In genomic region chr19:34171539-34171876, GRCh38 we compare ENCODE assay signal across 8 cellular contexts. TPM values are rescaled to one million over a fixed set of nuclear protein-coding genes. Genes with fewer than 3 reads are reported as not detected.
DNase-seq lines count a peak whose midpoint lies in the region; ATAC-seq and TF ChIP-seq lines count a peak whose summit lies in the region.

No MANE protein-coding gene starts in this region.

- H4K91ac ChIP-seq in neuronal stem cell (ENCODE audit: low read depth, low read length, poor library complexity), result no peak overlapping the region

- no peak overlapping the region for H2BK120ac ChIP-seq in neuronal stem cell (ENCODE audit: low read depth, low read length)

- intact Hi-C loops in heart right ventricle (cut with DNase I) (no loop called here), left ventricle myocardium superior (cut with micrococcal nuclease) (no loop called here), aorta (cut with DNase I) (loop anchor here in 1 of 2 donors (5.0 kb wide), 1 partner anchor 649 kb away; the partner anchor contains the start of gene PEPD)

- no peaks in the 10 kb centered on the region for H3K27me3 Mint-ChIP-seq in T-helper 17 cell
- H3K27me3 Mint-ChIP-seq in endothelial cell (ENCODE audit: unreplicated experiment), result peaks cover 8% of the 10 kb centered on the region

- WGBS in heart right ventricle, 2 donors, result 36 to 42% methylated on average over 9 of the region's 9 CpGs
- WGBS in neuronal stem cell (ENCODE audit: extremely low coverage in 2 of 2, insufficient read length in 2 of 2, insufficient replicate concordance in 1 of 2), 2 donors, result no CpG with 5 or more reads among the region's 9 CpGs
- 15 to 17% methylated on average over 9 of the region's 9 CpGs for WGBS in aorta, 2 donors

- H3K4me1 ChIP-seq in heart right ventricle (peaks cover 5 to 47% (median 40%) of the 10 kb centered on the region in 9 donors), neuronal stem cell (ENCODE audit: control insufficient read depth in 2 of 2, insufficient read depth in 1 of 2, low read depth in 1 of 2, low read length in 2 of 2) (peaks cover 5 to 12% of the 10 kb centered on the region in 2 donors), aorta (ENCODE audit: control insufficient read depth in 1 of 2, insufficient read depth in 2 of 2, low read length in 2 of 2) (no peaks in the 10 kb centered on the region)

- ATAC-seq in heart right ventricle, result peak in 5 of 8 donors; percentile 0 to 14 (median 1)
- no peak for ATAC-seq in left ventricle myocardium superior
- ATAC-seq in HG03039 (IDR thresholded peaks at IDR 0.05; ENCODE audit: unreplicated experiment), result peak; percentile 20
- no peak for ATAC-seq in T-helper 17 cell
- no peak for ATAC-seq in aorta (ENCODE audit: low FRiP score)

- H2BK12ac ChIP-seq in neuronal stem cell (ENCODE audit: low read length), result no peak overlapping the region

- no peak overlapping the region for H2BK15ac ChIP-seq in neuronal stem cell (ENCODE audit: low read length)

- peak overlapping the region; percentile 88 for H3K4me2 ChIP-seq in neuronal stem cell (ENCODE audit: insufficient read depth, low read length, poor library complexity, severe bottlenecking)

- H3K14ac ChIP-seq in neuronal stem cell (ENCODE audit: low read length), result no peak overlapping the region

- H3K4ac ChIP-seq in neuronal stem cell (ENCODE audit: low read length), result no peak overlapping the region

- no peaks in the 10 kb centered on the region for H3K36me3 ChIP-seq in heart right ventricle
- H3K36me3 ChIP-seq in neuronal stem cell (replicated peaks in 1 of 2; ENCODE audit: control insufficient read depth in 2 of 2, insufficient read depth in 2 of 2, low read length in 2 of 2), result peaks cover 0 to 32% of the 10 kb centered on the region in 2 donors
- no peaks in the 10 kb centered on the region for H3K36me3 ChIP-seq in aorta (ENCODE audit: control insufficient read depth in 1 of 2, insufficient read depth in 2 of 2, low read length in 1 of 2)

- TF ChIP-seq CTCF in heart right ventricle (IDR thresholded peaks at IDR 0.05) (no peak), endothelial cell (IDR thresholded peaks at IDR 0.05; ENCODE audit: unreplicated experiment) (no peak)

- DNase-seq in heart right ventricle (no peak), left ventricle myocardium superior (no peak), T-helper 17 cell (no peak), endothelial cell (ENCODE audit: low spot score) (no peak), neuronal stem cell (ENCODE audit: low spot score) (no peak), aorta (no peak), NCI-H187 treated with DMSO at 0.1 percent for 48 hours (lab: John Stamatoyannopoulos, UW) (no peak)

- H3K4me1 Mint-ChIP-seq in T-helper 17 cell, result peaks cover 33% of the 10 kb centered on the region
- peaks cover 28% of the 10 kb centered on the region for H3K4me1 Mint-ChIP-seq in endothelial cell (ENCODE audit: unreplicated experiment)

- H2BK5ac ChIP-seq in neuronal stem cell (ENCODE audit: low read length), result peak overlapping the region; percentile 97

- peak overlapping the region; percentile 91 to 100 (median 98) for H3K27ac ChIP-seq in heart right ventricle
- peak overlapping the region; percentile 95 for H3K27ac ChIP-seq in neuronal stem cell (replicated peaks; ENCODE audit: low read length)
- peak overlapping the region; percentile 94 to 96 for H3K27ac ChIP-seq in aorta (ENCODE audit: low read depth in 1 of 2, low read length in 2 of 2)

- H3K4me3 ChIP-seq in heart right ventricle (peak overlapping the region; percentile 68 to 99 (median 95)), neuronal stem cell (ENCODE audit: low read length in 2 of 2) (peak overlapping the region; percentile 73 to 83), aorta (ENCODE audit: low read length in 2 of 2) (peak overlapping the region; percentile 39 to 85)

- H4K8ac ChIP-seq in neuronal stem cell (ENCODE audit: low read depth, low read length), result peak overlapping the region; percentile 94

- no peaks in the 10 kb centered on the region for H3K9me3 ChIP-seq in heart right ventricle
- H3K9me3 ChIP-seq in T-helper 17 cell (ENCODE audit: control insufficient read depth, low read length, poor library complexity, severe bottlenecking), result no peaks in the 10 kb centered on the region
- no peaks in the 10 kb centered on the region for H3K9me3 ChIP-seq in neuronal stem cell (replicated peaks in 1 of 2; ENCODE audit: control insufficient read depth in 2 of 2, insufficient read depth in 1 of 2, low read depth in 1 of 2, low read length in 2 of 2)
- no peaks in the 10 kb centered on the region for H3K9me3 ChIP-seq in aorta (ENCODE audit: control insufficient read depth, low read length)

- H3K4me3 Mint-ChIP-seq in T-helper 17 cell (peak overlapping the region; percentile 90), endothelial cell (ENCODE audit: unreplicated experiment) (peak overlapping the region; percentile 89)

- H3K9ac ChIP-seq in neuronal stem cell (ENCODE audit: low read depth, low read length, poor library complexity), result peak overlapping the region; percentile 99

- H3K18ac ChIP-seq in neuronal stem cell (ENCODE audit: low read length), result peak overlapping the region; percentile 61

- no peaks in the 10 kb centered on the region for H3K9me3 Mint-ChIP-seq in endothelial cell (ENCODE audit: unreplicated experiment)

- H2AK5ac ChIP-seq in neuronal stem cell (ENCODE audit: low read depth, low read length), result peak overlapping the region; percentile 99

- peaks cover 4% of the 10 kb centered on the region for H3K79me1 ChIP-seq in neuronal stem cell (ENCODE audit: low read depth, low read length)

- H2AFZ ChIP-seq in neuronal stem cell (ENCODE audit: low read length), result peak overlapping the region; percentile 92

- H3K27me3 ChIP-seq in heart right ventricle (no peaks in the 10 kb centered on the region), neuronal stem cell (ENCODE audit: control insufficient read depth in 3 of 3, insufficient read depth in 3 of 3, low read depth in 1 of 3, low read length in 3 of 3) (no peaks in the 10 kb centered on the region), aorta (ENCODE audit: control insufficient read depth in 1 of 2, insufficient read depth in 2 of 2, low read length in 1 of 2) (no peaks in the 10 kb centered on the region)

- H3K23ac ChIP-seq in neuronal stem cell (ENCODE audit: low read depth, low read length, poor library complexity), result no peak overlapping the region

- H3K27ac Mint-ChIP-seq in T-helper 17 cell, result peak overlapping the region; percentile 98
- H3K27ac Mint-ChIP-seq in endothelial cell (ENCODE audit: unreplicated experiment), result peak overlapping the region; percentile 94

- H3K36me3 Mint-ChIP-seq in T-helper 17 cell (ENCODE audit: low read depth) (no peaks in the 10 kb centered on the region), endothelial cell (ENCODE audit: low read depth, unreplicated experiment) (peaks cover 17% of the 10 kb centered on the region)

RNA-seq across cellular contexts. Expression of gene LSM14A, which starts 0.8 kb away (rescaled TPM):
- 10 to 100 TPM; 57.8 to 78.0 (median 66.1) TPM for total RNA-seq in heart right ventricle
- polyA plus RNA-seq in heart right ventricle, result 10 to 100 TPM; 44.7 to 67.3 TPM
- total RNA-seq in left ventricle myocardium superior, result 66.6 TPM
- 100 to 1,000 TPM; 150 to 177 TPM for total RNA-seq in T-helper 17 cell
- total RNA-seq in endothelial cell (ENCODE audit: unreplicated experiment), result 137 TPM
- 125 TPM for polyA plus RNA-seq in neuronal stem cell (2013, experiment 1 of 2)
- polyA plus RNA-seq in neuronal stem cell (2013, experiment 2 of 2), result 127 TPM
- total RNA-seq in aorta, result 100 to 1,000 TPM in 1 of 2 donors, 10 to 100 TPM in 1; 86.5 to 108 TPM
- 10 to 100 TPM; 80.4 to 88.5 TPM for polyA plus RNA-seq in aorta

Comparison
In these comparisons a context has a peak if more than half of its experiments do, and no peak if none do; other contexts are left out.
1. ATAC-seq: peak in heart right ventricle (5 of 8) and HG03039 (single experiment); none in left ventricle myocardium superior (single experiment), T-helper 17 cell (single experiment) and aorta (single experiment).
2. Peak in every context shown above with its lines, with median percentiles within 50 percentile points of each other: H3K27ac ChIP-seq and H3K4me3 ChIP-seq.